23 cellular contexts compared by ENCODE assay signal in the genomic region with DNA sequence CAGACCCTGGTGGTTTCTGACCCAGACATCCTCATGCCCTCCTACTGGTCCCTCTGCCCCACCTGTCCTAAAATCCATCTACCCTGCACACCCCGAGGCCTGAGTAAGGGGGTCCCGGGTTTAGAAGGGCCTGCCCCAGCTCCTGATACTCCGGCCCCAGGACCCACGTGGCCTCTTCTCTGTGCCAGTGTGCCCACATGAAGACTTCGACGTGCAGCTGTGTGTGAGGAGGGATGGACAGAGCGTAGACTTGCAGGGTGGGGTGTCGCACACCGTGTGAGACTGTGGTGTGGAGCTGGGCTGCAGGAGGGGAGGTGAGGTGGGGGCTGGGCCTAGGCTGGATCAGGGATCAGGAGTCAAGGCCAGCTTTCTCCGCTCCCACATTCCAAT.
"Had no signal": no experiment of that assay in that cellular context is flagged by ENCODE, and none has a peak within 500 bp of the region (broad histone marks: within the 10 kb centered on the region; RNA-seq: fewer than 3 reads in every experiment).

No MANE protein-coding gene starts in this region.

- H3K27ac ChIP-seq: adrenal gland, breast epithelium, SJCRH30, VCaP had no signal

- H3K4me1 Mint-ChIP-seq: activated CD4-positive, alpha-beta memory T cell treated with anti-CD3 and anti-CD28 coated beads, Interleukin-2, amount 10 ng/mL, durations not matched to agents 7 days and 5 days; activated CD4-positive, alpha-beta T cell treated with anti-CD3 and anti-CD28 coated beads for 36 hours; activated naive CD8-positive, alpha-beta T cell treated with anti-CD3 and anti-CD28 coated beads, Interleukin-2, amount 10 ng/mL, durations not matched to agents 7 days and 5 days; activated T-helper 17 cell treated with anti-CD3 and anti-CD28 coated beads, Interleukin-2, amount 50 U/mL, for 72 hours had no signal

- H3K9me3 Mint-ChIP-seq: activated CD4-positive, alpha-beta memory T cell treated with anti-CD3 and anti-CD28 coated beads, Interleukin-2, amount 10 ng/mL, durations not matched to agents 7 days and 5 days; activated naive CD8-positive, alpha-beta T cell treated with anti-CD3 and anti-CD28 coated beads, Interleukin-2, amount 10 ng/mL, durations not matched to agents 7 days and 5 days; activated T-helper 17 cell treated with anti-CD3 and anti-CD28 coated beads, Interleukin-2, amount 50 U/mL, for 72 hours had no signal

- H3K36me3 ChIP-seq: adrenal gland, breast epithelium, SJCRH30 had no signal

- ATAC-seq: activated CD4-positive, alpha-beta T cell treated with anti-CD3 and anti-CD28 coated beads for 36 hours; activated T-helper 17 cell treated with anti-CD3 and anti-CD28 coated beads, Interleukin-2, amount 50 U/mL, for 72 hours; Right ventricle myocardium inferior had no signal

- H3K4me3 ChIP-seq: adrenal gland, breast epithelium, SJCRH30 had no signal

- H3K27me3 ChIP-seq: adrenal gland had no signal

- DNase-seq: activated CD4-positive, alpha-beta memory T cell treated with anti-CD3 and anti-CD28 coated beads, Interleukin-2, amount 10 ng/mL, durations not matched to agents 7 days and 5 days; activated CD4-positive, alpha-beta T cell treated with anti-CD3 and anti-CD28 coated beads for 36 hours; activated CD4-positive, alpha-beta T cell treated with anti-CD3 and anti-CD28 coated beads, Interleukin-2, amount 50 U/mL, for 1 hour; activated CD4-positive, CD25-positive, alpha-beta regulatory T cell; activated naive CD4-positive, alpha-beta T cell treated with anti-CD3 and anti-CD28 coated beads, Interleukin-2, amount 50 U/mL, for 16 hours; activated naive CD8-positive, alpha-beta T cell treated with anti-CD3 and anti-CD28 coated beads, Interleukin-2, amount 10 ng/mL, durations not matched to agents 7 days and 5 days; activated T-cell treated with anti-CD3 and anti-CD28 coated beads for 4 hours; activated T-cell treated with anti-CD3 and anti-CD28 coated beads, Interleukin-2, amount 50 U/mL, for 48 hours; KG1; NCI-H1092; NCI-H1417 treated with DMSO at 0.1 percent for 48 hours; NCI-H2029; NCI-H2107; NCI-H510A; NCI-H526 treated with DMSO at 0.1 percent for 48 hours; T-helper 1 cell had no signal

- H3K4me1 ChIP-seq: adrenal gland, breast epithelium, SJCRH30 had no signal

- H3K4me3 Mint-ChIP-seq: activated CD4-positive, alpha-beta memory T cell treated with anti-CD3 and anti-CD28 coated beads, Interleukin-2, amount 10 ng/mL, durations not matched to agents 7 days and 5 days; activated CD4-positive, alpha-beta T cell treated with anti-CD3 and anti-CD28 coated beads for 36 hours; activated naive CD8-positive, alpha-beta T cell treated with anti-CD3 and anti-CD28 coated beads, Interleukin-2, amount 10 ng/mL, durations not matched to agents 7 days and 5 days; activated T-helper 17 cell treated with anti-CD3 and anti-CD28 coated beads, Interleukin-2, amount 50 U/mL, for 72 hours had no signal

- H3K36me3 Mint-ChIP-seq: activated naive CD8-positive, alpha-beta T cell treated with anti-CD3 and anti-CD28 coated beads, Interleukin-2, amount 10 ng/mL, durations not matched to agents 7 days and 5 days had no signal

- H3K9ac ChIP-seq: SK-N-SH had no signal

- H3K4me2 ChIP-seq: SK-N-SH had no signal

- H3K27ac Mint-ChIP-seq: activated CD4-positive, alpha-beta memory T cell treated with anti-CD3 and anti-CD28 coated beads, Interleukin-2, amount 10 ng/mL, durations not matched to agents 7 days and 5 days; activated CD4-positive, alpha-beta T cell treated with anti-CD3 and anti-CD28 coated beads for 36 hours; activated naive CD8-positive, alpha-beta T cell treated with anti-CD3 and anti-CD28 coated beads, Interleukin-2, amount 10 ng/mL, durations not matched to agents 7 days and 5 days; activated T-helper 17 cell treated with anti-CD3 and anti-CD28 coated beads, Interleukin-2, amount 50 U/mL, for 72 hours had no signal

- H3K9me3 ChIP-seq: adrenal gland, breast epithelium, SJCRH30, SK-N-SH had no signal
